Comparison of ENCODE assay signal across 2 cellular contexts in the genomic region with DNA sequence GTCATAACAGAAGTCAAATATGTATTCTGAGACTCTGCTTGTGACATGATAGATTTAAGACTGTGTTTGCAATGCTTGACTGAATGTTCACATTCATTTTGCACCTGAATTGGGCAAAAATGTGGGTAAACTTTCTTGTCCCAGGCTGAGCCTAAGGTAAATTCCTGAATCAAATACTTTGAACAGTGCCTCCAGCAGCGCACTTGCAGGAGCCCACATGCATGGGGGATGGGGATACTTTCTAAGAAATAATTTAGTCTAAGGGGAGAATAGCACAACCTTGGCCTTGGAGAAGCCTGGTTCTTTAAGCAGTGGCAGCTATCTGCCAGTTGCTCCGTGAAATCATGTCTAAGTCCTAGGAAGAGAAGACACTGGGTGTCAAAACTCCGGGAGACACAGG.
TF ChIP-seq lines count a peak whose summit lies in the region.

No MANE protein-coding gene starts in this region.

TF ChIP-seq in HepG2, 621 proteins besides CTCF, POLR2A, EP300 and RAD21:
- TF ChIP-seq BCL6 (CRISPR knock-in tag; IDR thresholded peaks at IDR 0.05) (peak; percentile 37; the same call in 1 of the 2 replicates), ZNF354B (CRISPR knock-in tag; IDR thresholded peaks at IDR 0.05) (no peak)

TF ChIP-seq in H1, 55 proteins besides CTCF, POLR2A, EP300 and RAD21:
- TF ChIP-seq SAP30 (IDR thresholded peaks at IDR 0.05; ENCODE audit: insufficient read depth, insufficient replicate concordance, low read length) (no peak), BACH1 (IDR thresholded peaks at IDR 0.05; ENCODE audit: low read length) (no peak), SP4 (IDR thresholded peaks at IDR 0.05; ENCODE audit: low read length) (no peak), TBP (IDR thresholded peaks at IDR 0.05; ENCODE audit: low read depth, low read length) (no peak), SIX5 (IDR thresholded peaks at IDR 0.05; ENCODE audit: low read depth, low read length) (no peak), SIN3A (conservative IDR thresholded peaks at IDR 0.05 in 1 of 2, IDR thresholded peaks at IDR 0.05 in 1 of 2; ENCODE audit: low read depth in 1 of 2, low read length in 2 of 2) (no peak), RNF2 (IDR thresholded peaks at IDR 0.05; ENCODE audit: borderline replicate concordance, low read depth, low read length, missing control alignments, poor library complexity, severe bottlenecking) (no peak), TAF1 (IDR thresholded peaks at IDR 0.05; ENCODE audit: low read depth, low read length) (no peak), TAF7 (optimal IDR thresholded peaks at IDR 0.05; ENCODE audit: borderline replicate concordance, low read depth, low read length) (no peak), CREB1 (IDR thresholded peaks at IDR 0.05) (no peak), SIRT6 (IDR thresholded peaks at IDR 0.05; ENCODE audit: low read length) (no peak), HDAC6 (IDR thresholded peaks at IDR 0.05; ENCODE audit: low read depth, low read length) (no peak), FOSL1 (IDR thresholded peaks at IDR 0.05; ENCODE audit: insufficient read depth, low read depth, low read length) (no peak), MAFK (IDR thresholded peaks at IDR 0.05; ENCODE audit: low read depth, low read length) (no peak), CHD1 (IDR thresholded peaks at IDR 0.05; ENCODE audit: low read depth, low read length) (no peak), RXRA (IDR thresholded peaks at IDR 0.05; ENCODE audit: insufficient read depth, low read depth, low read length) (no peak), GTF2F1 (IDR thresholded peaks at IDR 0.05; ENCODE audit: borderline replicate concordance, low read depth, low read length) (no peak)
- TF ChIP-seq, protein P1, sequence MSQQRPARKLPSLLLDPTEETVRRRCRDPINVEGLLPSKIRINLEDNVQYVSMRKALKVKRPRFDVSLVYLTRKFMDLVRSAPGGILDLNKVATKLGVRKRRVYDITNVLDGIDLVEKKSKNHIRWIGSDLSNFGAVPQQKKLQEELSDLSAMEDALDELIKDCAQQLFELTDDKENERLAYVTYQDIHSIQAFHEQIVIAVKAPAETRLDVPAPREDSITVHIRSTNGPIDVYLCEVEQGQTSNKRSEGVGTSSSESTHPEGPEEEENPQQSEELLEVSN (IDR thresholded peaks at IDR 0.05): no peak
- TF ChIP-seq, protein P2, sequence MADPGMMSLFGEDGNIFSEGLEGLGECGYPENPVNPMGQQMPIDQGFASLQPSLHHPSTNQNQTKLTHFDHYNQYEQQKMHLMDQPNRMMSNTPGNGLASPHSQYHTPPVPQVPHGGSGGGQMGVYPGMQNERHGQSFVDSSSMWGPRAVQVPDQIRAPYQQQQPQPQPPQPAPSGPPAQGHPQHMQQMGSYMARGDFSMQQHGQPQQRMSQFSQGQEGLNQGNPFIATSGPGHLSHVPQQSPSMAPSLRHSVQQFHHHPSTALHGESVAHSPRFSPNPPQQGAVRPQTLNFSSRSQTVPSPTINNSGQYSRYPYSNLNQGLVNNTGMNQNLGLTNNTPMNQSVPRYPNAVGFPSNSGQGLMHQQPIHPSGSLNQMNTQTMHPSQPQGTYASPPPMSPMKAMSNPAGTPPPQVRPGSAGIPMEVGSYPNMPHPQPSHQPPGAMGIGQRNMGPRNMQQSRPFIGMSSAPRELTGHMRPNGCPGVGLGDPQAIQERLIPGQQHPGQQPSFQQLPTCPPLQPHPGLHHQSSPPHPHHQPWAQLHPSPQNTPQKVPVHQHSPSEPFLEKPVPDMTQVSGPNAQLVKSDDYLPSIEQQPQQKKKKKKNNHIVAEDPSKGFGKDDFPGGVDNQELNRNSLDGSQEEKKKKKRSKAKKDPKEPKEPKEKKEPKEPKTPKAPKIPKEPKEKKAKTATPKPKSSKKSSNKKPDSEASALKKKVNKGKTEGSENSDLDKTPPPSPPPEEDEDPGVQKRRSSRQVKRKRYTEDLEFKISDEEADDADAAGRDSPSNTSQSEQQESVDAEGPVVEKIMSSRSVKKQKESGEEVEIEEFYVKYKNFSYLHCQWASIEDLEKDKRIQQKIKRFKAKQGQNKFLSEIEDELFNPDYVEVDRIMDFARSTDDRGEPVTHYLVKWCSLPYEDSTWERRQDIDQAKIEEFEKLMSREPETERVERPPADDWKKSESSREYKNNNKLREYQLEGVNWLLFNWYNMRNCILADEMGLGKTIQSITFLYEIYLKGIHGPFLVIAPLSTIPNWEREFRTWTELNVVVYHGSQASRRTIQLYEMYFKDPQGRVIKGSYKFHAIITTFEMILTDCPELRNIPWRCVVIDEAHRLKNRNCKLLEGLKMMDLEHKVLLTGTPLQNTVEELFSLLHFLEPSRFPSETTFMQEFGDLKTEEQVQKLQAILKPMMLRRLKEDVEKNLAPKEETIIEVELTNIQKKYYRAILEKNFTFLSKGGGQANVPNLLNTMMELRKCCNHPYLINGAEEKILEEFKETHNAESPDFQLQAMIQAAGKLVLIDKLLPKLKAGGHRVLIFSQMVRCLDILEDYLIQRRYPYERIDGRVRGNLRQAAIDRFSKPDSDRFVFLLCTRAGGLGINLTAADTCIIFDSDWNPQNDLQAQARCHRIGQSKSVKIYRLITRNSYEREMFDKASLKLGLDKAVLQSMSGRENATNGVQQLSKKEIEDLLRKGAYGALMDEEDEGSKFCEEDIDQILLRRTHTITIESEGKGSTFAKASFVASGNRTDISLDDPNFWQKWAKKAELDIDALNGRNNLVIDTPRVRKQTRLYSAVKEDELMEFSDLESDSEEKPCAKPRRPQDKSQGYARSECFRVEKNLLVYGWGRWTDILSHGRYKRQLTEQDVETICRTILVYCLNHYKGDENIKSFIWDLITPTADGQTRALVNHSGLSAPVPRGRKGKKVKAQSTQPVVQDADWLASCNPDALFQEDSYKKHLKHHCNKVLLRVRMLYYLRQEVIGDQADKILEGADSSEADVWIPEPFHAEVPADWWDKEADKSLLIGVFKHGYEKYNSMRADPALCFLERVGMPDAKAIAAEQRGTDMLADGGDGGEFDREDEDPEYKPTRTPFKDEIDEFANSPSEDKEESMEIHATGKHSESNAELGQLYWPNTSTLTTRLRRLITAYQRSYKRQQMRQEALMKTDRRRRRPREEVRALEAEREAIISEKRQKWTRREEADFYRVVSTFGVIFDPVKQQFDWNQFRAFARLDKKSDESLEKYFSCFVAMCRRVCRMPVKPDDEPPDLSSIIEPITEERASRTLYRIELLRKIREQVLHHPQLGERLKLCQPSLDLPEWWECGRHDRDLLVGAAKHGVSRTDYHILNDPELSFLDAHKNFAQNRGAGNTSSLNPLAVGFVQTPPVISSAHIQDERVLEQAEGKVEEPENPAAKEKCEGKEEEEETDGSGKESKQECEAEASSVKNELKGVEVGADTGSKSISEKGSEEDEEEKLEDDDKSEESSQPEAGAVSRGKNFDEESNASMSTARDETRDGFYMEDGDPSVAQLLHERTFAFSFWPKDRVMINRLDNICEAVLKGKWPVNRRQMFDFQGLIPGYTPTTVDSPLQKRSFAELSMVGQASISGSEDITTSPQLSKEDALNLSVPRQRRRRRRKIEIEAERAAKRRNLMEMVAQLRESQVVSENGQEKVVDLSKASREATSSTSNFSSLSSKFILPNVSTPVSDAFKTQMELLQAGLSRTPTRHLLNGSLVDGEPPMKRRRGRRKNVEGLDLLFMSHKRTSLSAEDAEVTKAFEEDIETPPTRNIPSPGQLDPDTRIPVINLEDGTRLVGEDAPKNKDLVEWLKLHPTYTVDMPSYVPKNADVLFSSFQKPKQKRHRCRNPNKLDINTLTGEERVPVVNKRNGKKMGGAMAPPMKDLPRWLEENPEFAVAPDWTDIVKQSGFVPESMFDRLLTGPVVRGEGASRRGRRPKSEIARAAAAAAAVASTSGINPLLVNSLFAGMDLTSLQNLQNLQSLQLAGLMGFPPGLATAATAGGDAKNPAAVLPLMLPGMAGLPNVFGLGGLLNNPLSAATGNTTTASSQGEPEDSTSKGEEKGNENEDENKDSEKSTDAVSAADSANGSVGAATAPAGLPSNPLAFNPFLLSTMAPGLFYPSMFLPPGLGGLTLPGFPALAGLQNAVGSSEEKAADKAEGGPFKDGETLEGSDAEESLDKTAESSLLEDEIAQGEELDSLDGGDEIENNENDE (IDR thresholded peaks at IDR 0.05; ENCODE audit: insufficient replicate concordance, low read length): no peak
- TF ChIP-seq, protein P3, sequence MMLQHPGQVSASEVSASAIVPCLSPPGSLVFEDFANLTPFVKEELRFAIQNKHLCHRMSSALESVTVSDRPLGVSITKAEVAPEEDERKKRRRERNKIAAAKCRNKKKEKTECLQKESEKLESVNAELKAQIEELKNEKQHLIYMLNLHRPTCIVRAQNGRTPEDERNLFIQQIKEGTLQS (IDR thresholded peaks at IDR 0.05; ENCODE audit: insufficient read depth, low read depth, low read length): no peak
